13 cellular contexts compared by ENCODE assay signal in genomic region chrX:24879679-24880078, GRCh38.
DNase-seq lines count a peak whose midpoint lies in the region; TF ChIP-seq lines count a peak whose summit lies in the region.
"Had no signal": no experiment of that assay in that cellular context is flagged by ENCODE, and none has a peak within 500 bp of the region (broad histone marks: within the 10 kb centered on the region; RNA-seq: fewer than 3 reads in every experiment).

No MANE protein-coding gene starts in this region.

- H2BK15ac ChIP-seq in H9 (ENCODE audit: low read depth, low read length): no peak overlapping the region

- no peak overlapping the region for H2BK12ac ChIP-seq in H9 (ENCODE audit: insufficient read length, low read depth, low read length)

- no peak overlapping the region for H2AFZ ChIP-seq in H9 (ENCODE audit: low read length)

- no peak overlapping the region for H3K23ac ChIP-seq in H9 (ENCODE audit: insufficient read length, low read depth, low read length)

- H3K27ac Mint-ChIP-seq in H9: no peak overlapping the region
- H3K27ac Mint-ChIP-seq in endodermal cell: no peak overlapping the region
- H3K27ac Mint-ChIP-seq in progenitor cell of endocrine pancreas: no peak overlapping the region
- H3K27ac Mint-ChIP-seq: CD14-positive monocyte; CD8-positive, alpha-beta T cell had no signal

- no peak overlapping the region for H3K18ac ChIP-seq in H9 (ENCODE audit: insufficient read length, low read depth, low read length)

- H3K36me3 ChIP-seq in endodermal cell (ENCODE audit: control insufficient read depth, insufficient read depth, low read length): no peaks in the 10 kb centered on the region

- no peaks in the 10 kb centered on the region for H3K79me1 ChIP-seq in H9 (ENCODE audit: insufficient read depth, low read depth, low read length, poor library complexity, severe bottlenecking)

- no peak overlapping the region for H2BK20ac ChIP-seq in H9 (ENCODE audit: low read depth, low read length, poor library complexity, severe bottlenecking)

- H2AK5ac ChIP-seq in H9 (ENCODE audit: insufficient read length, low read length): no peak overlapping the region

- H3K9ac ChIP-seq in H9 (ENCODE audit: extremely low read depth, insufficient read length, low read length) (no peak overlapping the region), endodermal cell (ENCODE audit: extremely low read depth, low read length, poor library complexity, severe bottlenecking) (no peak overlapping the region)

- H3K14ac ChIP-seq in H9 (ENCODE audit: insufficient read depth, low read length): no peak overlapping the region

- H3K27ac ChIP-seq in H9 (ENCODE audit: insufficient read length, low read depth, low read length) (no peak overlapping the region), endodermal cell (ENCODE audit: low read depth, low read length) (no peak overlapping the region)
- H3K27ac ChIP-seq: HL-60 had no signal

- no peak overlapping the region for H4K91ac ChIP-seq in H9 (ENCODE audit: insufficient read length, low read depth, low read length)

- no peak overlapping the region for H4K5ac ChIP-seq in H9 (ENCODE audit: insufficient read length, low read depth, low read length)

- H3K23me2 ChIP-seq in H9 (ENCODE audit: insufficient read length, low read depth, low read length, poor library complexity, severe bottlenecking): no peaks in the 10 kb centered on the region

- no peaks in the 10 kb centered on the region for H4K20me1 ChIP-seq in H9 (ENCODE audit: control insufficient read depth, insufficient read depth, insufficient read length)

- no peak overlapping the region for H3T11ph ChIP-seq in H9 (ENCODE audit: low read length)

- H3K27me3 ChIP-seq in H9 (ENCODE audit: insufficient read depth, low read length) (no peaks in the 10 kb centered on the region), endodermal cell (ENCODE audit: control insufficient read depth, insufficient read depth, low read length, poor library complexity, severe bottlenecking) (no peaks in the 10 kb centered on the region)

- TF ChIP-seq CTCF in H9 (conservative IDR thresholded peaks at IDR 0.05) (peak; percentile 42; the same call in 2 of the 3 replicates), endodermal cell (conservative IDR thresholded peaks at IDR 0.05) (peak; percentile 61), progenitor cell of endocrine pancreas (IDR thresholded peaks at IDR 0.05; ENCODE audit: unreplicated experiment) (peak; percentile 33)

- H3K36me3 Mint-ChIP-seq in H9 (ENCODE audit: insufficient read depth in 1 of 3, low read depth in 3 of 3) (peaks cover 0 to 3% (median 0%) of the 10 kb centered on the region in 3 experiments; a peak in 2 of 7 replicates), endodermal cell (ENCODE audit: low read depth) (no peaks in the 10 kb centered on the region), progenitor cell of endocrine pancreas (ENCODE audit: insufficient read depth) (peaks cover 3% of the 10 kb centered on the region)

- no peak overlapping the region for H2BK5ac ChIP-seq in H9 (ENCODE audit: insufficient read length, low read length)

- H3K4me3 Mint-ChIP-seq in H9 (no peak overlapping the region), endodermal cell (no peak overlapping the region), progenitor cell of endocrine pancreas (ENCODE audit: low read depth) (no peak overlapping the region)
- H3K4me3 Mint-ChIP-seq: CD14-positive monocyte; CD8-positive, alpha-beta T cell had no signal

- no peak overlapping the region for H3K4ac ChIP-seq in H9 (ENCODE audit: low read depth, low read length)

- no peak overlapping the region for H3K56ac ChIP-seq in H9 (ENCODE audit: insufficient read length, low read depth, low read length)

- H3K4me1 ChIP-seq in H9 (ENCODE audit: insufficient read depth, low read length): no peaks in the 10 kb centered on the region
- no peaks in the 10 kb centered on the region for H3K4me1 ChIP-seq in endodermal cell (ENCODE audit: control insufficient read depth, insufficient read depth, low read length)

- H3K4me3 ChIP-seq in endodermal cell (ENCODE audit: low read length): no peak overlapping the region

- H3K79me2 ChIP-seq in H9 (ENCODE audit: insufficient read depth, low read length): no peaks in the 10 kb centered on the region

- peaks cover 12 to 29% of the 10 kb centered on the region in 2 experiments for H3K4me1 Mint-ChIP-seq in H9
- H3K4me1 Mint-ChIP-seq in endodermal cell: peaks cover 27% of the 10 kb centered on the region
- H3K4me1 Mint-ChIP-seq in progenitor cell of endocrine pancreas (ENCODE audit: low read depth): peaks cover 52% of the 10 kb centered on the region
- H3K4me1 Mint-ChIP-seq: CD14-positive monocyte had no signal

- H3K27me3 Mint-ChIP-seq in H9 (ENCODE audit: low read depth): no peaks in the 10 kb centered on the region
- H3K27me3 Mint-ChIP-seq in endodermal cell (ENCODE audit: insufficient read depth): no peaks in the 10 kb centered on the region
- H3K27me3 Mint-ChIP-seq in progenitor cell of endocrine pancreas: no peaks in the 10 kb centered on the region

- no peak overlapping the region for H3K4me2 ChIP-seq in H9 (ENCODE audit: insufficient read depth, insufficient read length, low read length)

- DNase-seq in H9: no peak
- peak; percentile 12 for DNase-seq in NCI-H2227 treated with DMSO at 0.1 percent for 48 hours (lab: John Stamatoyannopoulos, UW)
- no peak for DNase-seq in endodermal cell
- no peak for DNase-seq in progenitor cell of endocrine pancreas (ENCODE audit: low spot score, unreplicated experiment)
- DNase-seq in activated CD4-positive, alpha-beta T cell treated with anti-CD3 and anti-CD28 coated beads, Interleukin-2, amount 50 U/mL, for 48 hours: no peak
- no peak for DNase-seq in iPS-NIHi7 (ENCODE audit: extremely low spot score)
- no peak for DNase-seq in stimulated activated CD4-positive, alpha-beta T cell treated with anti-CD3 and anti-CD28 coated beads, Interleukin-4, amount 100 ng/mL, for 24 hours
- DNase-seq: CD8-positive, alpha-beta T cell; COR-L47; DND-41; GDM1 had no signal

- no CpG with 5 or more reads among the region's 2 CpGs for WGBS in H9 (ENCODE audit: extremely low coverage, insufficient read length, low lambda C conversion rate)
- 97% methylated on average over 2 of the region's 2 CpGs; no CpG with 5 or more reads in 1 of the 2 experiments for WGBS in endodermal cell (ENCODE audit: insufficient coverage in 1 of 2, insufficient read length in 1 of 2), 2 experiments

- H3K9me3 ChIP-seq in H9 (ENCODE audit: control insufficient read depth, low read depth, low read length) (no peaks in the 10 kb centered on the region), endodermal cell (ENCODE audit: control insufficient read depth, low read length) (no peaks in the 10 kb centered on the region)

- H3K9me3 Mint-ChIP-seq in H9: no peaks in the 10 kb centered on the region
- no peaks in the 10 kb centered on the region for H3K9me3 Mint-ChIP-seq in endodermal cell
- H3K9me3 Mint-ChIP-seq in progenitor cell of endocrine pancreas (ENCODE audit: low read depth): no peaks in the 10 kb centered on the region
- H3K9me3 Mint-ChIP-seq: CD14-positive monocyte; CD8-positive, alpha-beta T cell had no signal

- no peak overlapping the region for H2BK120ac ChIP-seq in H9 (ENCODE audit: low read depth, low read length, poor library complexity, severe bottlenecking)

- H4K8ac ChIP-seq in H9 (replicated peaks; ENCODE audit: insufficient read length, low read depth, low read length): no peak overlapping the region
